ENCODE assay signal across 13 cellular contexts in genomic region chr19:33379151-33379829, GRCh38. TPM values are rescaled to one million over a fixed set of nuclear protein-coding genes. Genes with fewer than 3 reads are reported as not detected.
A peak's percentile ranks its signal among the peaks of the same experiment; 100 is the strongest.
DNase-seq lines count a peak whose midpoint lies in the region; ATAC-seq and TF ChIP-seq lines count a peak whose summit lies in the region.
"Had no signal": no experiment of that assay in that cellular context is flagged by ENCODE, and none has a peak within 500 bp of the region (broad histone marks: within the 10 kb centered on the region; RNA-seq: fewer than 3 reads in every experiment).

No MANE protein-coding gene starts in this region.

- H3K27ac ChIP-seq in HEK293 (ENCODE audit: extremely low read depth, low read depth, low read length) = no peak overlapping the region
- no peak overlapping the region for H3K27ac ChIP-seq in neuronal stem cell (replicated peaks; ENCODE audit: low read length)
- H3K27ac ChIP-seq in PC-3 (ENCODE audit: low read length) = no peak overlapping the region
- H3K27ac ChIP-seq: GM23248 had no signal

- no peaks in the 10 kb centered on the region for H3K9me3 ChIP-seq in HEK293 (ENCODE audit: control insufficient read depth, insufficient read depth, low read depth, low read length)
- H3K9me3 ChIP-seq in neuronal stem cell (replicated peaks in 1 of 2; ENCODE audit: control insufficient read depth in 2 of 2, insufficient read depth in 1 of 2, low read depth in 1 of 2, low read length in 2 of 2) = no peaks in the 10 kb centered on the region
- no peaks in the 10 kb centered on the region for H3K9me3 ChIP-seq in PC-3 (ENCODE audit: low read length)

- no peak for ATAC-seq in activated naive CD4-positive, alpha-beta T cell treated with anti-CD3 and anti-CD28 coated beads, Interleukin-2, amount 50 U/mL, for 72 hours
- ATAC-seq in PC-3 (no peak), HG03378 (IDR thresholded peaks at IDR 0.05; ENCODE audit: unreplicated experiment) (no peak)

- no peaks in the 10 kb centered on the region for H3K27me3 Mint-ChIP-seq in activated naive CD4-positive, alpha-beta T cell treated with anti-CD3 and anti-CD28 coated beads, Interleukin-2, amount 50 U/mL, for 24 hours
- H3K27me3 Mint-ChIP-seq: B cell; CD4-positive, alpha-beta memory T cell had no signal

- H2BK5ac ChIP-seq in neuronal stem cell (ENCODE audit: low read length) = no peak overlapping the region

- H3K27me3 ChIP-seq in neuronal stem cell (ENCODE audit: control insufficient read depth in 3 of 3, insufficient read depth in 3 of 3, low read depth in 1 of 3, low read length in 3 of 3) (no peaks in the 10 kb centered on the region), PC-3 (ENCODE audit: low read length) (no peaks in the 10 kb centered on the region)

- no CpG with 5 or more reads among the region's 16 CpGs for WGBS in neuronal stem cell (ENCODE audit: extremely low coverage in 2 of 2, insufficient read length in 2 of 2, insufficient replicate concordance in 1 of 2), 2 donors

- H3K9ac ChIP-seq in neuronal stem cell (ENCODE audit: low read depth, low read length, poor library complexity) = no peak overlapping the region
- no peak overlapping the region for H3K9ac ChIP-seq in PC-3 (ENCODE audit: low read length)
- H3K9ac ChIP-seq: GM23248 had no signal

- H2AK5ac ChIP-seq in neuronal stem cell (ENCODE audit: low read depth, low read length) = no peak overlapping the region

- no peaks in the 10 kb centered on the region for H3K79me1 ChIP-seq in neuronal stem cell (ENCODE audit: low read depth, low read length)

- H3K14ac ChIP-seq in neuronal stem cell (ENCODE audit: low read length) = peak overlapping the region; percentile 77

- no peak overlapping the region for H3K18ac ChIP-seq in neuronal stem cell (ENCODE audit: low read length)

- no peaks in the 10 kb centered on the region for H3F3A ChIP-seq in PC-3 (ENCODE audit: low read length, unreplicated experiment)

- no peak overlapping the region for H2BK12ac ChIP-seq in neuronal stem cell (ENCODE audit: low read length)

- no peak overlapping the region for H3K4me3 ChIP-seq in HEK293 (ENCODE audit: low read depth, low read length)
- H3K4me3 ChIP-seq in neuronal stem cell (ENCODE audit: low read length in 2 of 2) = no peak overlapping the region
- H3K4me3 ChIP-seq in PC-3 (ENCODE audit: low read length) = no peak overlapping the region
- H3K4me3 ChIP-seq: GM23248 had no signal

- H3K36me3 Mint-ChIP-seq in activated naive CD4-positive, alpha-beta T cell treated with anti-CD3 and anti-CD28 coated beads, Interleukin-2, amount 50 U/mL, for 24 hours = peaks cover 13% of the 10 kb centered on the region
- H3K36me3 Mint-ChIP-seq in activated naive CD4-positive, alpha-beta T cell treated with anti-CD3 and anti-CD28 coated beads, Interleukin-2, amount 50 U/mL, for 72 hours = peaks cover 13 to 27% of the 10 kb centered on the region in 2 donors

- no TSS peak for BruUV-seq in PC-3 (replicated peaks; lab: Mats Ljungman, UMichigan)

- intact Hi-C loops in PC-3 (cut with micrococcal nuclease) = loop anchor here (5.0 kb wide), 1 partner anchor 77 kb away; the partner anchor contains the start of gene CEBPA

- H3K4me3 Mint-ChIP-seq in activated naive CD4-positive, alpha-beta T cell treated with anti-CD3 and anti-CD28 coated beads, Interleukin-2, amount 50 U/mL, for 24 hours = no peak overlapping the region
- H3K4me3 Mint-ChIP-seq: B cell; CD4-positive, alpha-beta memory T cell had no signal

- no peaks in the 10 kb centered on the region for H3K9me3 Mint-ChIP-seq in activated naive CD4-positive, alpha-beta T cell treated with anti-CD3 and anti-CD28 coated beads, Interleukin-2, amount 50 U/mL, for 24 hours
- no peaks in the 10 kb centered on the region for H3K9me3 Mint-ChIP-seq in activated naive CD4-positive, alpha-beta T cell treated with anti-CD3 and anti-CD28 coated beads, Interleukin-2, amount 50 U/mL, for 72 hours
- H3K9me3 Mint-ChIP-seq: CD4-positive, alpha-beta memory T cell had no signal

- peaks cover 86% of the 10 kb centered on the region for H3K79me2 ChIP-seq in PC-3 (ENCODE audit: low read length)

- H3K4me2 ChIP-seq in neuronal stem cell (ENCODE audit: insufficient read depth, low read length, poor library complexity, severe bottlenecking) (no peak overlapping the region), PC-3 (ENCODE audit: low read length) (no peak overlapping the region)

- H3K36me3 ChIP-seq in HEK293 (ENCODE audit: control insufficient read depth in 2 of 2, insufficient read depth in 1 of 2, low read length in 2 of 2) (peaks cover 22 to 33% of the 10 kb centered on the region in 2 experiments), neuronal stem cell (replicated peaks in 1 of 2; ENCODE audit: control insufficient read depth in 2 of 2, insufficient read depth in 2 of 2, low read length in 2 of 2) (peaks cover 5 to 66% of the 10 kb centered on the region in 2 donors), PC-3 (ENCODE audit: low read depth, low read length) (peaks cover 7% of the 10 kb centered on the region)

- CTCF ChIA-PET in HEK293 (lab: Yijun Ruan, JAX) (interaction anchor here (0.7 to 5.2 kb wide), 14 partner anchors 9 to 144 kb away, joined by 3 to 26 read pairs (median 4); partner anchors contain the start of gene CEBPA), PC-3 (lab: Charles Lee) (no interaction called here)

- TF ChIP-seq CTCF in HEK293 (tag by site-specific recombination; IDR thresholded peaks at IDR 0.05) = peak; percentile 60; the same call in 1 of the 2 replicates
- no peak for TF ChIP-seq CTCF in PC-3 (conservative IDR thresholded peaks at IDR 0.05; ENCODE audit: low read depth, low read length)

- H3K23ac ChIP-seq in neuronal stem cell (ENCODE audit: low read depth, low read length, poor library complexity) = no peak overlapping the region

- H4K20me1 ChIP-seq in PC-3 (ENCODE audit: low read length) = peaks cover 61% of the 10 kb centered on the region

- H4K91ac ChIP-seq in neuronal stem cell (ENCODE audit: low read depth, low read length, poor library complexity) = no peak overlapping the region

- H2AFZ ChIP-seq in neuronal stem cell (ENCODE audit: low read length) (no peak overlapping the region), PC-3 (ENCODE audit: low read length) (no peak overlapping the region)
- H2AFZ ChIP-seq: GM23248 had no signal

- no peaks in the 10 kb centered on the region for H3K9me2 ChIP-seq in PC-3 (replicated peaks; ENCODE audit: low read length)

- POLR2A ChIA-PET in HEK293 (lab: Yijun Ruan, JAX) (interaction anchor here (0.6 to 3.0 kb wide), 3 partner anchors 11 to 79 kb away, joined by 3 to 8 read pairs (median 5); partner anchors contain the start of gene CEBPA), PC-3 (lab: Charles Lee; ENCODE audit: unreplicated experiment) (no interaction called here)

- no peak for DNase-seq in activated naive CD4-positive, alpha-beta T cell treated with anti-CD3 and anti-CD28 coated beads, Interleukin-2, amount 50 U/mL, for 72 hours (ENCODE audit: low spot score in 2 of 2)
- DNase-seq in cerebellar cortex (ENCODE audit: low spot score) = peak; percentile 39
- DNase-seq in neuronal stem cell (ENCODE audit: low spot score) = no peak
- DNase-seq in PC-3 = no peak
- DNase-seq in RKO (ENCODE audit: low spot score) = no peak
- DNase-seq: ACHN; CD4-positive, alpha-beta memory T cell; GM23248; NCI-H1092 had no signal

- H3K27ac Mint-ChIP-seq in activated naive CD4-positive, alpha-beta T cell treated with anti-CD3 and anti-CD28 coated beads, Interleukin-2, amount 50 U/mL, for 24 hours = peak overlapping the region; percentile 51
- H3K27ac Mint-ChIP-seq in activated naive CD4-positive, alpha-beta T cell treated with anti-CD3 and anti-CD28 coated beads, Interleukin-2, amount 50 U/mL, for 72 hours = no peak overlapping the region
- H3K27ac Mint-ChIP-seq: B cell had no signal

- peaks cover 86% of the 10 kb centered on the region for H3K4me1 Mint-ChIP-seq in activated naive CD4-positive, alpha-beta T cell treated with anti-CD3 and anti-CD28 coated beads, Interleukin-2, amount 50 U/mL, for 24 hours

- no peak overlapping the region for H3K4ac ChIP-seq in neuronal stem cell (ENCODE audit: low read length)

- no peak overlapping the region for H2BK15ac ChIP-seq in neuronal stem cell (ENCODE audit: low read length)

- no peak overlapping the region for H2BK120ac ChIP-seq in neuronal stem cell (ENCODE audit: low read depth, low read length)

- H3K4me1 ChIP-seq in HEK293 (ENCODE audit: control insufficient read depth, insufficient read depth, low read length) = peaks cover 70% of the 10 kb centered on the region
- H3K4me1 ChIP-seq in neuronal stem cell (ENCODE audit: control insufficient read depth in 2 of 2, insufficient read depth in 1 of 2, low read depth in 1 of 2, low read length in 2 of 2) = peaks cover 5 to 18% of the 10 kb centered on the region in 2 donors
- peaks cover 30% of the 10 kb centered on the region for H3K4me1 ChIP-seq in PC-3 (ENCODE audit: insufficient read depth, low read length)

- no peak overlapping the region for H4K8ac ChIP-seq in neuronal stem cell (ENCODE audit: low read depth, low read length)

TF ChIP-seq in HEK293, 187 proteins besides CTCF, POLR2A, EP300 and RAD21:
- TF ChIP-seq ZBTB1 (tag by site-specific recombination; IDR thresholded peaks at IDR 0.05) (no peak), ZSCAN23 (tag by site-specific recombination; IDR thresholded peaks at IDR 0.05) (no peak), ZNF600 (tag by site-specific recombination; IDR thresholded peaks at IDR 0.05) (peak; percentile 57; the same call in 1 of the 2 replicates)

RNA-seq across cellular contexts. Expression of gene CEBPG, which starts 5.8 kb away (rescaled TPM):
- total RNA-seq in activated naive CD4-positive, alpha-beta T cell treated with anti-CD3 and anti-CD28 coated beads, Interleukin-2, amount 50 U/mL, for 72 hours = 10 to 100 TPM; 20.3 to 28.8 TPM
- 23.4 TPM for polyA plus RNA-seq in neuronal stem cell (2013, experiment 1 of 2)
- polyA plus RNA-seq in neuronal stem cell (2013, experiment 2 of 2) = 23.1 TPM
- 19.5 and 24.6 TPM in 2 replicates for total RNA-seq in PC-3 (2014; rRNA removed)
